Comparison of ENCODE assay signal across 11 cellular contexts in genomic region chr2:237414056-237414661, GRCh38. TPM values are rescaled to one million over a fixed set of nuclear protein-coding genes. Genes with fewer than 3 reads are reported as not detected.
DNase-seq lines count a peak whose midpoint lies in the region; FAIRE-seq and TF ChIP-seq lines count a peak whose summit lies in the region.
"Had no signal": no experiment of that assay in that cellular context is flagged by ENCODE, and none has a peak within 500 bp of the region (broad histone marks: within the 10 kb centered on the region; RNA-seq: fewer than 3 reads in every experiment).

TSS of gene COL6A3 (minus strand) at chr2:237414164. CDS start at chr2:237396817, 17,347 bp downstream.

- H3K36me3 ChIP-seq in GM23248 (ENCODE audit: low read depth) (no peaks in the 10 kb centered on the region; the same call in 1 of the 2 replicates), kidney (ENCODE audit: control insufficient read depth in 1 of 2, insufficient read depth in 2 of 2, low read length in 2 of 2) (no peaks in the 10 kb centered on the region), smooth muscle cell (ENCODE audit: low read depth) (no peaks in the 10 kb centered on the region)
- H3K36me3 ChIP-seq: neutrophil had no signal

- H3K9ac ChIP-seq in GM23248 (peak within 1 kb of the TSS; percentile 100), kidney (ENCODE audit: low read length in 2 of 2) (no peak within 1 kb of the TSS), smooth muscle cell (ENCODE audit: low read depth) (peak within 1 kb of the TSS; percentile 81)

- TF ChIP-seq CTCF in kidney (IDR thresholded peaks at IDR 0.05; ENCODE audit: borderline replicate concordance, extremely low read depth, insufficient read depth): no peak
- TF ChIP-seq CTCF in smooth muscle cell (IDR thresholded peaks at IDR 0.05; ENCODE audit: borderline replicate concordance, insufficient read depth, poor library complexity, severe bottlenecking): no peak

- no peaks in the 10 kb centered on the region for H3K27me3 ChIP-seq in GM23248 (replicated peaks; ENCODE audit: insufficient read depth)
- H3K27me3 ChIP-seq in smooth muscle cell (ENCODE audit: low read depth): no peaks in the 10 kb centered on the region

- H3F3A ChIP-seq in GM23248 (ENCODE audit: insufficient read depth) (peaks cover 58% of the 10 kb centered on the region), smooth muscle cell (ENCODE audit: low read depth) (peaks cover 62% of the 10 kb centered on the region)

- H3K79me2 ChIP-seq in GM23248 (ENCODE audit: insufficient read depth) (peaks cover 68% of the 10 kb centered on the region), smooth muscle cell (ENCODE audit: low read depth) (peaks cover 93% of the 10 kb centered on the region)

- H3K4me3 ChIP-seq in GM23248 (peak within 1 kb of the TSS; percentile 98), kidney (ENCODE audit: low read length in 2 of 2) (peak within 1 kb of the TSS; percentile 12 to 26), smooth muscle cell (peak within 1 kb of the TSS; percentile 79)

- peaks cover 15% of the 10 kb centered on the region for H3K4me1 ChIP-seq in GM23248 (ENCODE audit: insufficient read depth)
- H3K4me1 ChIP-seq in kidney (ENCODE audit: control insufficient read depth in 1 of 2, insufficient read depth in 1 of 2, low read depth in 1 of 2, low read length in 2 of 2): no peaks in the 10 kb centered on the region
- peaks cover 4% of the 10 kb centered on the region for H3K4me1 ChIP-seq in smooth muscle cell (ENCODE audit: low read depth)

- H2AFZ ChIP-seq in GM23248: peak within 1 kb of the TSS; percentile 52
- H2AFZ ChIP-seq in smooth muscle cell (ENCODE audit: low read depth): no peak within 1 kb of the TSS

- H3K9me2 ChIP-seq in GM23248 (ENCODE audit: insufficient read depth): no peaks in the 10 kb centered on the region

- H3K27ac ChIP-seq in GM23248 (peak within 1 kb of the TSS; percentile 99), kidney (ENCODE audit: low read depth in 2 of 2, low read length in 2 of 2) (peak within 1 kb of the TSS in 1 of 2 donors; percentile 35), smooth muscle cell (ENCODE audit: low read depth) (peak within 1 kb of the TSS; percentile 86)
- H3K27ac ChIP-seq: neutrophil had no signal

- intact Hi-C loops in kidney (cut with DNase I): no loop called here

- H4K20me1 ChIP-seq in GM23248 (ENCODE audit: insufficient read depth) (no peaks in the 10 kb centered on the region), smooth muscle cell (ENCODE audit: low read depth) (peaks cover 58% of the 10 kb centered on the region)

- H3K4me2 ChIP-seq in GM23248 (ENCODE audit: unreplicated experiment): peak within 1 kb of the TSS; percentile 99
- peak within 1 kb of the TSS; percentile 98 for H3K4me2 ChIP-seq in smooth muscle cell

- DNase-seq in GM23248 (peak; percentile 93), brain pericyte (ENCODE audit: low read depth, low spot score) (peak; percentile 83), kidney (peak; percentile 88), smooth muscle cell (lab: John Stamatoyannopoulos, UW; ENCODE audit: unreplicated experiment) (no peak), ecto neural progenitor cell (ENCODE audit: low spot score) (no peak), DMS114 treated with DMSO at 0.1 percent for 48 hours (lab: John Stamatoyannopoulos, UW; ENCODE audit: unreplicated experiment) (no peak), HTR-8/SVneo (ENCODE audit: insufficient read length, low spot score) (no peak), NCI-H1092 (lab: John Stamatoyannopoulos, UW) (no peak)
- DNase-seq: effector CD4-positive, alpha-beta T cell; NCI-H446 treated with DMSO at 0.1 percent for 48 hours had no signal

- no peak for FAIRE-seq in kidney (lab: Jason Lieb, UNC)
- no peak for FAIRE-seq in HTR-8/SVneo (lab: Jason Lieb, UNC)

- H3K9me3 ChIP-seq in GM23248 (ENCODE audit: low read depth) (no peaks in the 10 kb centered on the region), kidney (ENCODE audit: control insufficient read depth in 1 of 2, low read length in 2 of 2) (no peaks in the 10 kb centered on the region), smooth muscle cell (replicated peaks; ENCODE audit: low read depth) (no peaks in the 10 kb centered on the region)
- H3K9me3 ChIP-seq: neutrophil had no signal

- 0 to 4% methylated on average over 8 of the region's 9 CpGs for whole genome bisulfite sequencing in GM23248 (ENCODE audit: low coverage in 1 of 2, low lambda C conversion rate in 2 of 2, missing lambda C conversion rate in 2 of 2), 2 experiments
- WGBS in smooth muscle cell (ENCODE audit: low lambda C conversion rate): 19% methylated on average over 8 of the region's 9 CpGs

- in situ Hi-C loops in GM23248 (cut with MboI): no loop called here

RNA-seq across cellular contexts. Expression of gene COL6A3, which starts in this region (rescaled TPM):
- 1,362 and 1,653 TPM in 2 replicates for total RNA-seq in GM23248 (2014; rRNA removed; shearing (Covaris generic))
- polyA plus RNA-seq in GM23248 (2016; fragmentation: Nextera tagmentation; extraction: Ambion mirVana) (344 and 350 TPM in 2 replicates), kidney (ENCODE audit: insufficient read depth, low read depth, low replicate concordance) (3.8 TPM), smooth muscle cell (643 and 888 TPM in 2 replicates)
- total RNA-seq in kidney (59.5 TPM), smooth muscle cell (1,708 and 1,938 TPM in 2 replicates)

Comparison
In these comparisons a context has a peak if more than half of its experiments do, and no peak if none do; other contexts are left out.
1. RNA of gene COL6A3 (total RNA-seq): 1,708 to 1,938 TPM in smooth muscle cell and 1,362 to 1,653 TPM in GM23248; 59.5 TPM in kidney (single experiment); every median in the first group is over 10 times any median in the second.
2. RNA of gene COL6A3 (polyA plus RNA-seq): 643 to 888 TPM in smooth muscle cell and 344 to 350 TPM in GM23248; 3.8 TPM in kidney (single experiment); every median in the first group is over 10 times any median in the second.
3. DNase-seq: peak in GM23248 (single experiment), brain pericyte (single experiment) and kidney (single experiment); none in smooth muscle cell (single experiment), ecto neural progenitor cell (single experiment), DMS114 treated with DMSO at 0.1 percent for 48 hours (single experiment), HTR-8/SVneo (single experiment) and NCI-H1092 (single experiment).
4. H3K4me3 ChIP-seq: peak in every context shown above with its lines; median percentile 98 in GM23248; 79 in smooth muscle cell; 19 in kidney.
5. H3K9ac ChIP-seq: peak in GM23248 (single experiment) and smooth muscle cell (single experiment); none in kidney (0 of 2).